In genomic region chr3:195007794-195008193, GRCh38 we compare ENCODE assay signal across 20 cellular contexts.
DNase-seq lines count a peak whose midpoint lies in the region; ATAC-seq, FAIRE-seq and TF ChIP-seq lines count a peak whose summit lies in the region.
"Had no signal": no experiment of that assay in that cellular context is flagged by ENCODE, and none has a peak within 500 bp of the region (broad histone marks: within the 10 kb centered on the region; RNA-seq: fewer than 3 reads in every experiment).

No MANE protein-coding gene starts in this region.

- peak overlapping the region; percentile 28 for H3K27ac ChIP-seq in BLaER1
- H3K27ac ChIP-seq in RWPE2 (ENCODE audit: poor library complexity, severe bottlenecking), result no peak overlapping the region
- H3K27ac ChIP-seq: ascending aorta, gastrocnemius medialis had no signal

- peak overlapping the region; percentile 33; the same call in 1 of the 2 replicates for H3K9ac ChIP-seq in BLaER1

- no peak for TF ChIP-seq CTCF in RWPE2 (IDR thresholded peaks at IDR 0.05; ENCODE audit: poor library complexity, severe bottlenecking)

- H3K9me3 ChIP-seq in BLaER1 (0 out of 2 replicates have a peak, but pooled peaks cover 8% of the 10 kb centered on the region), RWPE2 (ENCODE audit: severe bottlenecking) (no peaks in the 10 kb centered on the region)
- H3K9me3 ChIP-seq: ascending aorta, Caco-2, gastrocnemius medialis had no signal

- H3K36me3 ChIP-seq in BLaER1 (no peaks in the 10 kb centered on the region), RWPE2 (ENCODE audit: low read depth) (no peaks in the 10 kb centered on the region)
- H3K36me3 ChIP-seq: ascending aorta, gastrocnemius medialis had no signal

- DNase-seq in RWPE2 (ENCODE audit: low spot score), result peak; percentile 2
- no peak for DNase-seq in GM19239 (ENCODE audit: insufficient read length, low spot score)
- no peak for DNase-seq in stimulated activated CD4-positive, alpha-beta T cell treated with anti-CD3 and anti-CD28 coated beads, Interleukin-2, amount 100 ng/mL, for 48 hours
- DNase-seq in effector CD4-positive, alpha-beta T cell, result no peak
- DNase-seq in NCI-H1694 treated with DMSO at 0.1 percent for 48 hours (lab: John Stamatoyannopoulos, UW), result no peak
- DNase-seq: activated CD4-positive, alpha-beta T cell treated with anti-CD3 and anti-CD28 coated beads, Interleukin-2, amount 10 ng/mL, durations not matched to agents 7 days and 5 days; activated naive CD4-positive, alpha-beta T cell treated with Interleukin-2 at 50 U/mL for 16 hours; gastrocnemius medialis; NCI-H1105 treated with DMSO at 0.1 percent for 48 hours; NCI-H446; stimulated activated CD4-positive, alpha-beta T cell treated with anti-CD3 and anti-CD28 coated beads, Interleukin-1b, Interleukin-23, amount 100 ng/mL, for 48 hours; substantia nigra had no signal

- no peaks in the 10 kb centered on the region for H4K20me1 ChIP-seq in BLaER1

- TF ChIP-seq RAD21 in Ishikawa (IDR thresholded peaks at IDR 0.05; ENCODE audit: low read depth), result 0 out of 2 replicates have a peak, but pooled peaks have one; percentile 1

- ATAC-seq in RWPE2 (ENCODE audit: low read depth) (no peak), esophagus mucosa (peak; percentile 72)
- ATAC-seq: gastrocnemius medialis, left lobe of liver, SK-N-SH treated with all-trans-retinoic acid at 6 μM for 48 hours had no signal

- H3K27me3 ChIP-seq in BLaER1 (no peaks in the 10 kb centered on the region), RWPE2 (ENCODE audit: insufficient read depth, poor library complexity, severe bottlenecking) (no peaks in the 10 kb centered on the region)
- H3K27me3 ChIP-seq: ascending aorta, gastrocnemius medialis had no signal

- H3K4me1 ChIP-seq in BLaER1 (peaks cover 71% of the 10 kb centered on the region), RWPE2 (ENCODE audit: insufficient read depth, poor library complexity, severe bottlenecking) (no peaks in the 10 kb centered on the region)
- H3K4me1 ChIP-seq: ascending aorta, Caco-2 had no signal

- peak; percentile 50; the same call in 1 of the 2 replicates for TF ChIP-seq EP300 in Ishikawa (IDR thresholded peaks at IDR 0.05; ENCODE audit: borderline replicate concordance)

- no peak overlapping the region for H3K4me3 ChIP-seq in BLaER1
- no peak overlapping the region for H3K4me3 ChIP-seq in RWPE2 (ENCODE audit: severe bottlenecking)
- H3K4me3 ChIP-seq: ascending aorta, gastrocnemius medialis had no signal

- FAIRE-seq in GM19239 (lab: Jason Lieb, UNC), result no peak
- FAIRE-seq: GM12892 had no signal

- H3K4me2 ChIP-seq in BLaER1, result peak overlapping the region; percentile 67

TF ChIP-seq in Ishikawa, 13 proteins besides CTCF, POLR2A, EP300 and RAD21:
- TF ChIP-seq NFIC (IDR thresholded peaks at IDR 0.05) (no peak), TEAD4 (IDR thresholded peaks at IDR 0.05) (no peak; the same call in 1 of the 2 replicates), CREB1 (IDR thresholded peaks at IDR 0.05; ENCODE audit: low read depth) (0 out of 2 replicates have a peak, but pooled peaks have one; percentile 4), FOXM1 (IDR thresholded peaks at IDR 0.05; ENCODE audit: borderline replicate concordance, low read depth) (no peak), CEBPB (IDR thresholded peaks at IDR 0.05) (peak; percentile 71; the same call in 1 of the 2 replicates), REST (IDR thresholded peaks at IDR 0.05; ENCODE audit: low read depth) (no peak), TCF12 (IDR thresholded peaks at IDR 0.05; ENCODE audit: low read depth) (peak; percentile 38; the same call in 1 of the 2 replicates), YY1 (IDR thresholded peaks at IDR 0.05; ENCODE audit: low read depth) (no peak), EGR1 (IDR thresholded peaks at IDR 0.05) (no peak)
- TF ChIP-seq, protein P1, sequence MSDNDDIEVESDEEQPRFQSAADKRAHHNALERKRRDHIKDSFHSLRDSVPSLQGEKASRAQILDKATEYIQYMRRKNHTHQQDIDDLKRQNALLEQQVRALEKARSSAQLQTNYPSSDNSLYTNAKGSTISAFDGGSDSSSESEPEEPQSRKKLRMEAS (IDR thresholded peaks at IDR 0.05), result 0 out of 2 replicates have a peak, but pooled peaks have one; percentile 17
- TF ChIP-seq, protein P2, sequence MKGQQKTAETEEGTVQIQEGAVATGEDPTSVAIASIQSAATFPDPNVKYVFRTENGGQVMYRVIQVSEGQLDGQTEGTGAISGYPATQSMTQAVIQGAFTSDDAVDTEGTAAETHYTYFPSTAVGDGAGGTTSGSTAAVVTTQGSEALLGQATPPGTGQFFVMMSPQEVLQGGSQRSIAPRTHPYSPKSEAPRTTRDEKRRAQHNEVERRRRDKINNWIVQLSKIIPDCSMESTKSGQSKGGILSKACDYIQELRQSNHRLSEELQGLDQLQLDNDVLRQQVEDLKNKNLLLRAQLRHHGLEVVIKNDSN (IDR thresholded peaks at IDR 0.05), result no peak
TF ChIP-seq in Ishikawa: peak in this region for 4.
